Comparison of ENCODE assay signal across 31 cellular contexts in genomic region chr11:28439403-28439802, GRCh38.
"Had no signal": no experiment of that assay in that cellular context is flagged by ENCODE, and none has a peak within 500 bp of the region (broad histone marks: within the 10 kb centered on the region; RNA-seq: fewer than 3 reads in every experiment).

No MANE protein-coding gene starts in this region.

- H3K4me3 Mint-ChIP-seq: activated CD4-positive, alpha-beta memory T cell treated with anti-CD3 and anti-CD28 coated beads, Interleukin-2, amount 10 ng/mL, durations not matched to agents 7 days and 5 days; activated CD4-positive, alpha-beta T cell treated with anti-CD3 and anti-CD28 coated beads, Interleukin-2, amount 10 ng/mL, durations not matched to agents 7 days and 5 days; activated naive CD4-positive, alpha-beta T cell treated with anti-CD3 and anti-CD28 coated beads, Interleukin-2, amount 10 ng/mL, durations not matched to agents 7 days and 5 days; activated naive CD8-positive, alpha-beta T cell treated with anti-CD3 and anti-CD28 coated beads, Interleukin-2, amount 10 ng/mL, durations not matched to agents 7 days and 5 days; activated T-cell treated with anti-CD3 and anti-CD28 coated beads, Interleukin-2, amount 50 U/mL, for 24 hours; activated T-cell treated with anti-CD3 and anti-CD28 coated beads, Interleukin-2, amount 50 U/mL, for 72 hours; brain; endodermal cell; WTC11 had no signal

- H3K36me3 Mint-ChIP-seq: activated naive CD4-positive, alpha-beta T cell treated with anti-CD3 and anti-CD28 coated beads, Interleukin-2, amount 10 ng/mL, durations not matched to agents 7 days and 5 days; activated naive CD8-positive, alpha-beta T cell treated with anti-CD3 and anti-CD28 coated beads, Interleukin-2, amount 10 ng/mL, durations not matched to agents 7 days and 5 days; brain; WTC11 had no signal

- H3K4me3 ChIP-seq: ascending aorta, breast epithelium, cardiac muscle cell, colonic mucosa, heart right ventricle, hepatocyte had no signal

- H3K27ac ChIP-seq: ascending aorta, breast epithelium, cardiac muscle cell, colonic mucosa, heart right ventricle, hepatocyte, VCaP had no signal

- FAIRE-seq: frontal cortex had no signal

- DNase-seq: activated CD4-positive, alpha-beta memory T cell treated with anti-CD3 and anti-CD28 coated beads, Interleukin-2, amount 10 ng/mL, durations not matched to agents 7 days and 5 days; activated CD4-positive, alpha-beta T cell treated with anti-CD3 and anti-CD28 coated beads for 1 hour; activated CD4-positive, alpha-beta T cell treated with anti-CD3 and anti-CD28 coated beads for 4 hours; activated CD4-positive, alpha-beta T cell treated with anti-CD3 and anti-CD28 coated beads, Interleukin-2, amount 10 ng/mL, durations not matched to agents 7 days and 5 days; activated CD4-positive, alpha-beta T cell treated with anti-CD3 and anti-CD28 coated beads, Interleukin-2, amount 50 U/mL, for 4 hours; activated CD8-positive, alpha-beta memory T cell treated with anti-CD3 and anti-CD28 coated beads, Interleukin-2, amount 50 U/mL, for 48 hours; activated gamma-delta T cell; activated naive CD4-positive, alpha-beta T cell; activated naive CD4-positive, alpha-beta T cell treated with anti-CD3 and anti-CD28 coated beads, Interleukin-2, amount 10 ng/mL, durations not matched to agents 7 days and 5 days; activated naive CD8-positive, alpha-beta T cell treated with anti-CD3 and anti-CD28 coated beads, Interleukin-2, amount 10 ng/mL, durations not matched to agents 7 days and 5 days; activated T-cell treated with anti-CD3 and anti-CD28 coated beads for 4 hours; activated T-cell treated with anti-CD3 and anti-CD28 coated beads, Interleukin-2, amount 50 U/mL, for 24 hours; activated T-cell treated with anti-CD3 and anti-CD28 coated beads, Interleukin-2, amount 50 U/mL, for 72 hours; central memory CD4-positive, alpha-beta T cell; cerebellar nuclear complex; colonic mucosa; effector memory CD4-positive, alpha-beta T cell; endodermal cell; foreskin fibroblast; heart right ventricle; T-helper 2 cell had no signal

- H3K36me3 ChIP-seq: ascending aorta, breast epithelium, cardiac muscle cell, colonic mucosa, heart right ventricle had no signal

- H3K9me3 Mint-ChIP-seq: activated CD4-positive, alpha-beta memory T cell treated with anti-CD3 and anti-CD28 coated beads, Interleukin-2, amount 10 ng/mL, durations not matched to agents 7 days and 5 days; activated CD4-positive, alpha-beta T cell treated with anti-CD3 and anti-CD28 coated beads, Interleukin-2, amount 10 ng/mL, durations not matched to agents 7 days and 5 days; activated naive CD4-positive, alpha-beta T cell treated with anti-CD3 and anti-CD28 coated beads, Interleukin-2, amount 10 ng/mL, durations not matched to agents 7 days and 5 days; activated naive CD8-positive, alpha-beta T cell treated with anti-CD3 and anti-CD28 coated beads, Interleukin-2, amount 10 ng/mL, durations not matched to agents 7 days and 5 days; brain; endodermal cell had no signal

- H3K9me3 ChIP-seq: ascending aorta, breast epithelium, colonic mucosa, heart right ventricle had no signal

- H3K4me1 Mint-ChIP-seq: activated CD4-positive, alpha-beta memory T cell treated with anti-CD3 and anti-CD28 coated beads, Interleukin-2, amount 10 ng/mL, durations not matched to agents 7 days and 5 days; activated CD4-positive, alpha-beta T cell treated with anti-CD3 and anti-CD28 coated beads, Interleukin-2, amount 10 ng/mL, durations not matched to agents 7 days and 5 days; activated naive CD4-positive, alpha-beta T cell treated with anti-CD3 and anti-CD28 coated beads, Interleukin-2, amount 10 ng/mL, durations not matched to agents 7 days and 5 days; activated naive CD8-positive, alpha-beta T cell treated with anti-CD3 and anti-CD28 coated beads, Interleukin-2, amount 10 ng/mL, durations not matched to agents 7 days and 5 days; brain; endodermal cell; WTC11 had no signal

- H3K4me1 ChIP-seq: ascending aorta, breast epithelium, colonic mucosa, heart right ventricle had no signal

- H3K27ac Mint-ChIP-seq: activated CD4-positive, alpha-beta memory T cell treated with anti-CD3 and anti-CD28 coated beads, Interleukin-2, amount 10 ng/mL, durations not matched to agents 7 days and 5 days; activated CD4-positive, alpha-beta T cell treated with anti-CD3 and anti-CD28 coated beads, Interleukin-2, amount 10 ng/mL, durations not matched to agents 7 days and 5 days; activated naive CD4-positive, alpha-beta T cell treated with anti-CD3 and anti-CD28 coated beads, Interleukin-2, amount 10 ng/mL, durations not matched to agents 7 days and 5 days; activated naive CD4-positive, alpha-beta T cell treated with anti-CD3 and anti-CD28 coated beads, Interleukin-2, amount 50 U/mL, for 72 hours; activated naive CD8-positive, alpha-beta T cell treated with anti-CD3 and anti-CD28 coated beads, Interleukin-2, amount 10 ng/mL, durations not matched to agents 7 days and 5 days; activated T-cell treated with anti-CD3 and anti-CD28 coated beads, Interleukin-2, amount 50 U/mL, for 24 hours; activated T-cell treated with anti-CD3 and anti-CD28 coated beads, Interleukin-2, amount 50 U/mL, for 72 hours; brain; endodermal cell; WTC11 had no signal

- ATAC-seq: activated naive CD4-positive, alpha-beta T cell treated with anti-CD3 and anti-CD28 coated beads, Interleukin-2, amount 50 U/mL, for 72 hours; activated T-cell treated with anti-CD3 and anti-CD28 coated beads, Interleukin-2, amount 50 U/mL, for 72 hours; esophagus mucosa; heart right ventricle; WTC11 had no signal

- H3K27me3 ChIP-seq: ascending aorta, breast epithelium, cardiac muscle cell, colonic mucosa, heart right ventricle, hepatocyte had no signal

- H3K27me3 Mint-ChIP-seq: activated CD4-positive, alpha-beta memory T cell treated with anti-CD3 and anti-CD28 coated beads, Interleukin-2, amount 10 ng/mL, durations not matched to agents 7 days and 5 days; activated CD4-positive, alpha-beta T cell treated with anti-CD3 and anti-CD28 coated beads, Interleukin-2, amount 10 ng/mL, durations not matched to agents 7 days and 5 days; activated naive CD4-positive, alpha-beta T cell treated with anti-CD3 and anti-CD28 coated beads, Interleukin-2, amount 10 ng/mL, durations not matched to agents 7 days and 5 days; activated naive CD8-positive, alpha-beta T cell treated with anti-CD3 and anti-CD28 coated beads, Interleukin-2, amount 10 ng/mL, durations not matched to agents 7 days and 5 days; activated T-cell treated with anti-CD3 and anti-CD28 coated beads, Interleukin-2, amount 50 U/mL, for 24 hours; brain had no signal
